In the genomic region with DNA sequence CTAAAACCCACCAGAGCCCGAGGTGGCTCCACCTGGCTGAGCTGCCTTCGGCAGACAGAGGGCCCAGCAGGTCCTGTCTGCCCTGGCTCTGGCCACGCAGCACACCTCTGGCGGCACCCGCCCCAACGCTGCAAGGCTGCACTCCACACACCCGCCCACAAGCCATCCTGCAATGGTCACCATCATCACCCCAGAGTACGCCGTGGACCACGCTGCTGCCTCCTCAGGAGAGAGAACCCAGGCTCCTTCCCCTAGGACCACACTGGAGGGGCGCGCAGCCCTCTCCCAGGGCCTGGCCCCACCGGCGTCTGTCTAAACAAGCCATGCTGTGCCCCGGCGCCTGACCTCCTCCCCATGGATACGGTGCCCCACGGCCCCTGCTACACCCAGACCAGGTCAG, we compare ENCODE assay signal across 32 cellular contexts. TPM values are rescaled to one million over a fixed set of nuclear protein-coding genes. Genes with fewer than 3 reads are reported as not detected.
"Had no signal": no experiment of that assay in that cellular context is flagged by ENCODE, and none has a peak within 500 bp of the region (broad histone marks: within the 10 kb centered on the region; RNA-seq: fewer than 3 reads in every experiment).

No MANE protein-coding gene starts in this region.

- H3K36me3 ChIP-seq: uterus had no signal

- H3K27me3 Mint-ChIP-seq: activated CD4-positive, alpha-beta memory T cell treated with anti-CD3 and anti-CD28 coated beads, Interleukin-2, amount 10 ng/mL, durations not matched to agents 7 days and 5 days; activated CD4-positive, alpha-beta T cell treated with anti-CD3 and anti-CD28 coated beads, Interleukin-2, amount 10 ng/mL, durations not matched to agents 24 days and 14 days; activated CD8-positive, alpha-beta memory T cell treated with anti-CD3 and anti-CD28 coated beads, Interleukin-2, amount 10 ng/mL, durations not matched to agents 7 days and 5 days; activated naive CD8-positive, alpha-beta T cell; dendritic cell treated with granulocyte-macrophage colony-stimulating factor and Interleukin-4, amounts not matched to agents 40 ng/mL and 50 ng/mL, for 4 days had no signal

- H3K27ac Mint-ChIP-seq: activated CD4-positive, alpha-beta memory T cell treated with anti-CD3 and anti-CD28 coated beads, Interleukin-2, amount 10 ng/mL, durations not matched to agents 7 days and 5 days; activated CD4-positive, alpha-beta T cell treated with anti-CD3 and anti-CD28 coated beads, Interleukin-2, amount 10 ng/mL, durations not matched to agents 24 days and 14 days; activated CD8-positive, alpha-beta memory T cell treated with anti-CD3 and anti-CD28 coated beads, Interleukin-2, amount 10 ng/mL, durations not matched to agents 7 days and 5 days; activated naive CD8-positive, alpha-beta T cell; activated T-helper 2 cell treated with anti-CD3 and anti-CD28 coated beads, Interferon-gamma antibody, Interleukin-2, Interleukin-4, amounts not matched to agents 10 μg/mL and 5 μg/mL and 100 μg/mL, durations not matched to agents 14 hours and 24 hours and 36 hours; brain; dendritic cell treated with granulocyte-macrophage colony-stimulating factor and Interleukin-4, amounts not matched to agents 40 ng/mL and 50 ng/mL, for 4 days; endodermal cell had no signal

- H3K9me3 ChIP-seq: psoas muscle, thoracic aorta, uterus had no signal

- H3K4me1 Mint-ChIP-seq: activated CD4-positive, alpha-beta memory T cell treated with anti-CD3 and anti-CD28 coated beads, Interleukin-2, amount 10 ng/mL, durations not matched to agents 7 days and 5 days; activated CD4-positive, alpha-beta T cell treated with anti-CD3 and anti-CD28 coated beads, Interleukin-2, amount 10 ng/mL, durations not matched to agents 24 days and 14 days; activated CD8-positive, alpha-beta memory T cell treated with anti-CD3 and anti-CD28 coated beads, Interleukin-2, amount 10 ng/mL, durations not matched to agents 7 days and 5 days; brain; endodermal cell; neural crest cell had no signal

- H3K79me2 ChIP-seq: parathyroid adenoma had no signal

- H2AFZ ChIP-seq: parathyroid adenoma had no signal

- H3K27ac ChIP-seq: cardiac muscle cell, foreskin keratinocyte, heart left ventricle, left ventricle myocardium inferior, parathyroid adenoma, psoas muscle, SK-N-MC, thoracic aorta, uterus, VCaP had no signal

- H3K9me3 Mint-ChIP-seq: endodermal cell, neural crest cell had no signal

- ATAC-seq: activated CD4-positive, CD25-positive, alpha-beta regulatory T cell treated with anti-CD3 and anti-CD28 coated beads, Interleukin-2, amount 50 U/mL, for 24 hours; activated CD8-positive, alpha-beta memory T cell treated with anti-CD3 and anti-CD28 coated beads, Interleukin-2, amount 10 ng/mL, durations not matched to agents 7 days and 5 days; esophagus mucosa; foreskin keratinocyte had no signal

- H3K4me3 Mint-ChIP-seq: activated CD4-positive, alpha-beta memory T cell treated with anti-CD3 and anti-CD28 coated beads, Interleukin-2, amount 10 ng/mL, durations not matched to agents 7 days and 5 days; activated CD4-positive, alpha-beta T cell treated with anti-CD3 and anti-CD28 coated beads, Interleukin-2, amount 10 ng/mL, durations not matched to agents 24 days and 14 days; activated CD8-positive, alpha-beta memory T cell treated with anti-CD3 and anti-CD28 coated beads, Interleukin-2, amount 10 ng/mL, durations not matched to agents 7 days and 5 days; activated naive CD8-positive, alpha-beta T cell; brain; dendritic cell treated with granulocyte-macrophage colony-stimulating factor and Interleukin-4, amounts not matched to agents 40 ng/mL and 50 ng/mL, for 4 days; endodermal cell; neural crest cell had no signal

- H3K4me3 ChIP-seq: cardiac muscle cell, heart left ventricle, left ventricle myocardium inferior, psoas muscle, SK-N-MC, thoracic aorta, uterus had no signal

- DNase-seq: activated CD4-positive, alpha-beta memory T cell treated with anti-CD3 and anti-CD28 coated beads, Interleukin-2, amount 10 ng/mL, durations not matched to agents 7 days and 5 days; activated CD4-positive, alpha-beta T cell treated with anti-CD3 and anti-CD28 coated beads, Interleukin-2, amount 10 ng/mL, durations not matched to agents 24 days and 14 days; activated CD8-positive, alpha-beta memory T cell treated with anti-CD3 and anti-CD28 coated beads, Interleukin-2, amount 10 ng/mL, durations not matched to agents 7 days and 5 days; activated T-cell treated with anti-CD3 and anti-CD28 coated beads, Interleukin-2, amount 50 U/mL, for 48 hours; anterior cingulate cortex; endodermal cell; foreskin keratinocyte; hypothalamus; kidney glomerular epithelial cell; left ventricle myocardium inferior; occipital lobe; stimulated activated CD4-positive, alpha-beta T cell treated with anti-CD3 and anti-CD28 coated beads, Interleukin-15, amount 100 ng/mL, for 24 hours; stimulated activated CD4-positive, alpha-beta T cell treated with anti-CD3 and anti-CD28 coated beads, Interleukin-2, amount 100 ng/mL, for 24 hours; stimulated activated naive CD4-positive, alpha-beta T cell treated with Interleukin-2 at 50 U/mL for 16 hours; trophoblast cell; uterus had no signal

- H3K9ac ChIP-seq: parathyroid adenoma had no signal

- FAIRE-seq: TTC549 had no signal

- H3K4me1 ChIP-seq: heart left ventricle, left ventricle myocardium inferior, parathyroid adenoma, psoas muscle, uterus had no signal

- H3K27me3 ChIP-seq: cardiac muscle cell, foreskin keratinocyte, heart left ventricle, uterus had no signal

RNA-seq across cellular contexts. Expression of a gene that starts 39.6 kb away (rescaled TPM):
- total RNA-seq: lung microvascular endothelial cell had no signal
